Comparison of ENCODE assay signal across 10 cellular contexts in the genomic region with DNA sequence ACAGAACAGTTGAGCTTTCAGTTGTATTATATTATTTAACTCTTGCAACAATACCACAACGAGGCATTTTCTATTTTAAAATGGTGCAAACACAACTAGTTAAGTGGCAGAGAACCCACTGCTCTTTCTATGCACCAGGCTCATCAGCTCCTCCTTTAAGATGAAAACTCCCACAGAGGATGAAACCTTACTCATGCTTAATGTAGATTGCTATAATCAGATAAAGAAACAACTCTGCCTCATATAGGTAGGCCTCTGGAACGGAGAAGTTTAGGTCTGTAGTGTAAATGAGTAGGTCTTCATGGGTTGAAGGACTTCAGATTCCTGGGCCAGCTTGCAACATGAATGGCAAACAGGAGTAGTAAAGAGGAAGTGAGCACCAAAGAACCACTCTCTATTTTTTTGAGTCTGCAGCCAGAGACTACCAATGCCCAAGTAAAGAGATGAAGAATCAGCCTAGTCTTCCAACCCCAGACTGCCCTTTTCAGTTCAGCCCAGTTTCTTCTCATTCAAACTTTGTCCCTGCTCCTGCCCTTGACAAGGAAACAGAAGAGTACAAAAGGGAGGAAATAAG. TPM values are rescaled to one million over a fixed set of nuclear protein-coding genes. Genes with fewer than 3 reads are reported as not detected.
DNase-seq lines count a peak whose midpoint lies in the region; ATAC-seq and TF ChIP-seq lines count a peak whose summit lies in the region.
"Had no signal": no experiment of that assay in that cellular context is flagged by ENCODE, and none has a peak within 500 bp of the region (broad histone marks: within the 10 kb centered on the region; RNA-seq: fewer than 3 reads in every experiment).

No MANE protein-coding gene starts in this region.

- no peaks in the 10 kb centered on the region for H3K36me3 ChIP-seq in muscle layer of colon (ENCODE audit: insufficient read depth, low read length)
- H3K36me3 ChIP-seq in left lung: peaks cover 0 to 9% of the 10 kb centered on the region in 2 donors

- peak overlapping the region; percentile 20 for H3K27ac ChIP-seq in muscle layer of colon (ENCODE audit: low read depth, low read length)
- no peak overlapping the region for H3K27ac ChIP-seq in left lung
- H3K27ac ChIP-seq: VCaP had no signal

- TF ChIP-seq CTCF in foreskin fibroblast (IDR thresholded peaks at IDR 0.05; ENCODE audit: low read depth, low read length) (no peak), left lung (IDR thresholded peaks at IDR 0.05) (no peak)

- no peak overlapping the region for H3K9ac ChIP-seq in muscle layer of colon (ENCODE audit: low read length)

- H3K9me3 ChIP-seq in muscle layer of colon (ENCODE audit: low read length): no peaks in the 10 kb centered on the region
- peaks cover 0 to 5% of the 10 kb centered on the region in 2 donors for H3K9me3 ChIP-seq in left lung

- H3K4me3 ChIP-seq in muscle layer of colon (ENCODE audit: low read depth in 1 of 2, low read length in 2 of 2): no peak overlapping the region
- no peak overlapping the region for H3K4me3 ChIP-seq in foreskin fibroblast (ENCODE audit: low read depth in 1 of 2, low read length in 2 of 2)
- H3K4me3 ChIP-seq in left lung: no peak overlapping the region

- ATAC-seq in GM18873 (IDR thresholded peaks at IDR 0.05; ENCODE audit: low FRiP score, unreplicated experiment) (peak; percentile 80), GM21737 (IDR thresholded peaks at IDR 0.05; ENCODE audit: unreplicated experiment) (peak; percentile 76), HG03575 (IDR thresholded peaks at IDR 0.05; ENCODE audit: extremely low read depth, insufficient number of reproducible peaks, low FRiP score, unreplicated experiment) (peak; percentile 65), left lung (no peak)

- DNase-seq in NCI-H526 (lab: John Stamatoyannopoulos, UW) (no peak), HuH-7 (ENCODE audit: low spot score) (no peak), foreskin fibroblast (no peak), left lung (no peak)
- DNase-seq: NCI-H1436 had no signal

- H3K27me3 ChIP-seq in muscle layer of colon (ENCODE audit: control insufficient read depth in 1 of 2, insufficient read depth in 2 of 2, low read length in 2 of 2): no peaks in the 10 kb centered on the region
- no peaks in the 10 kb centered on the region for H3K27me3 ChIP-seq in left lung

- intact Hi-C loops in left lung (cut with DNase I): no loop called here

- H3K4me1 ChIP-seq in muscle layer of colon (ENCODE audit: insufficient read depth, low read length) (peaks cover 25% of the 10 kb centered on the region), left lung (peaks cover 0 to 5% of the 10 kb centered on the region in 2 donors)

RNA-seq across cellular contexts. Expression of a gene that starts 33.9 kb away (rescaled TPM):
- total RNA-seq in left lung: 1 to 10 TPM; 6.3 to 8.4 TPM
